33 cellular contexts compared by ENCODE assay signal in the genomic region with DNA sequence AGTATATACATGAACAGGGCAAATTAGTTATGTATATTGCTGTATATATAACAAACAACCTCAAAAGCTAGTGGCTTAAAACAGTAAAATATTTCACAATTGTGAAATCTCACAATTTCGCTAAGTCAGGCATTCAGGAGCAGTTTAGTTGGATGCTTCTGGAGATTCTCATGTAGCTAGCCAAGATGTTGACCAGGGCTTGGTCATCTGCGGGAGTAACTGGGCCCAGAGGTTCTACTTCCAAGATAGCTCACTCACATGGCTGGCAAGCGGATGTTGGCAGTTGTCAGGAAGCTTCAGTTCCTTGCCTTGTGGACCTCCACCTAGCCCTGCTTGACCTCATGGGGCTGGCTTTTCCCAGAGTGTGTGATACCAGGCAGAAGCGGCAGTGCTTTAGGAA.
"Had no signal": no experiment of that assay in that cellular context is flagged by ENCODE, and none has a peak within 500 bp of the region (broad histone marks: within the 10 kb centered on the region; RNA-seq: fewer than 3 reads in every experiment).

No MANE protein-coding gene starts in this region.

- ATAC-seq: activated CD4-positive, alpha-beta T cell treated with anti-CD3 and anti-CD28 coated beads for 36 hours; activated CD4-positive, CD25-positive, alpha-beta regulatory T cell treated with anti-CD3 and anti-CD28 coated beads, Interleukin-2, amount 50 U/mL, for 24 hours; activated CD8-positive, alpha-beta T cell treated with anti-CD3 and anti-CD28 coated beads, Interleukin-2, amount 10 ng/mL, durations not matched to agents 7 days and 5 days; body of pancreas; PC-3; WTC11 had no signal

- H3K27me3 ChIP-seq: body of pancreas, breast epithelium, Peyer's patch, SJSA1 had no signal

- H3K4me1 Mint-ChIP-seq: activated CD4-positive, alpha-beta T cell treated with anti-CD3 and anti-CD28 coated beads for 36 hours had no signal

- H3K27ac Mint-ChIP-seq: activated CD4-positive, alpha-beta T cell treated with anti-CD3 and anti-CD28 coated beads for 36 hours; activated CD4-positive, alpha-beta T cell treated with anti-CD3 and anti-CD28 coated beads, Interleukin-2, amount 10 ng/mL, durations not matched to agents 7 days and 5 days; activated CD8-positive, alpha-beta T cell treated with anti-CD3 and anti-CD28 coated beads, Interleukin-2, amount 10 ng/mL, durations not matched to agents 7 days and 5 days; activated naive CD8-positive, alpha-beta T cell; activated T-cell treated with anti-CD3 and anti-CD28 coated beads, Interleukin-2, amount 50 U/mL, for 24 hours; activated T-helper 2 cell treated with anti-CD3 and anti-CD28 coated beads, Interferon-gamma antibody, Interleukin-2, Interleukin-4, amounts not matched to agents 10 μg/mL and 5 μg/mL and 100 μg/mL, durations not matched to agents 14 hours and 24 hours and 36 hours; T-helper 1 cell treated with Interleukin-12 subunit alpha and Interleukin-12 subunit beta and Interleukin-4 antibody, amounts not matched to agents 30 μg/mL and 1 μg/mL, for 36 hours; T-helper 2 cell treated with Interferon-gamma antibody and Interleukin-4, amounts not matched to agents 5 μg/mL and 100 μg/mL, for 36 hours; WTC11 had no signal

- H3K4me3 Mint-ChIP-seq: activated CD4-positive, alpha-beta T cell treated with anti-CD3 and anti-CD28 coated beads for 36 hours; activated CD4-positive, alpha-beta T cell treated with anti-CD3 and anti-CD28 coated beads, Interleukin-2, amount 10 ng/mL, durations not matched to agents 7 days and 5 days; activated CD8-positive, alpha-beta T cell treated with anti-CD3 and anti-CD28 coated beads, Interleukin-2, amount 10 ng/mL, durations not matched to agents 7 days and 5 days; activated naive CD8-positive, alpha-beta T cell; activated T-cell treated with anti-CD3 and anti-CD28 coated beads, Interleukin-2, amount 50 U/mL, for 24 hours; T-helper 1 cell treated with Interleukin-12 subunit alpha and Interleukin-12 subunit beta and Interleukin-4 antibody, amounts not matched to agents 30 μg/mL and 1 μg/mL, for 36 hours; T-helper 2 cell treated with Interferon-gamma antibody and Interleukin-4, amounts not matched to agents 5 μg/mL and 100 μg/mL, for 36 hours; WTC11 had no signal

- H3K27me3 Mint-ChIP-seq: activated CD4-positive, alpha-beta T cell treated with anti-CD3 and anti-CD28 coated beads for 36 hours; activated CD4-positive, alpha-beta T cell treated with anti-CD3 and anti-CD28 coated beads, Interleukin-2, amount 10 ng/mL, durations not matched to agents 7 days and 5 days; activated naive CD8-positive, alpha-beta T cell; activated T-cell treated with anti-CD3 and anti-CD28 coated beads, Interleukin-2, amount 50 U/mL, for 24 hours had no signal

- H3K27ac ChIP-seq: body of pancreas, breast epithelium, KMS-11, Peyer's patch, SJSA1 had no signal

- H3K4me1 ChIP-seq: body of pancreas, breast epithelium, Peyer's patch, SJSA1 had no signal

- H3K4me3 ChIP-seq: body of pancreas, breast epithelium, Peyer's patch, SJSA1 had no signal

- H3K9me3 Mint-ChIP-seq: activated CD4-positive, alpha-beta T cell treated with anti-CD3 and anti-CD28 coated beads, Interleukin-2, amount 10 ng/mL, durations not matched to agents 7 days and 5 days; activated T-cell treated with anti-CD3 and anti-CD28 coated beads, Interleukin-2, amount 50 U/mL, for 24 hours; activated T-helper 2 cell treated with anti-CD3 and anti-CD28 coated beads, Interferon-gamma antibody, Interleukin-2, Interleukin-4, amounts not matched to agents 10 μg/mL and 5 μg/mL and 100 μg/mL, durations not matched to agents 14 hours and 24 hours and 36 hours; T-helper 1 cell treated with Interleukin-12 subunit alpha and Interleukin-12 subunit beta and Interleukin-4 antibody, amounts not matched to agents 30 μg/mL and 1 μg/mL, for 36 hours; T-helper 2 cell treated with Interferon-gamma antibody and Interleukin-4, amounts not matched to agents 5 μg/mL and 100 μg/mL, for 36 hours; WTC11 had no signal

- H3K9me3 ChIP-seq: body of pancreas, breast epithelium, Peyer's patch, SJSA1, SK-N-SH had no signal

- DNase-seq: activated CD4-positive, alpha-beta T cell treated with anti-CD3 and anti-CD28 coated beads for 36 hours; activated CD4-positive, alpha-beta T cell treated with anti-CD3 and anti-CD28 coated beads, Interleukin-2, amount 10 ng/mL, durations not matched to agents 7 days and 5 days; activated CD4-positive, alpha-beta T cell treated with anti-CD3 and anti-CD28 coated beads, Interleukin-2, amount 50 U/mL, for 48 hours; activated CD8-positive, alpha-beta T cell treated with anti-CD3 and anti-CD28 coated beads, Interleukin-2, amount 10 ng/mL, durations not matched to agents 7 days and 5 days; activated gamma-delta T cell; activated naive CD4-positive, alpha-beta T cell treated with Interleukin-2 at 50 U/mL for 16 hours; activated T-cell treated with anti-CD3 and anti-CD28 coated beads, Interleukin-2, amount 50 U/mL, for 24 hours; body of pancreas; NCI-H1092 treated with DMSO at 0.1 percent for 48 hours; NCI-H1417; NCI-H146; NCI-H187; NCI-H2029 treated with DMSO at 0.1 percent for 48 hours; NCI-H2107; NCI-H2171; NCI-H510A; NCI-H526; NCI-H748 treated with DMSO at 0.1 percent for 48 hours; NK-92 treated with Interleukin-12 subunit alpha and Interleukin-12 subunit beta, amount 100 ng/mL, for 24 hours; PC-3; Peyer's patch; RPMI8226; SHP77 treated with DMSO at 0.1 percent for 48 hours; SK-N-SH had no signal

- H3K4me2 ChIP-seq: KMS-11, SK-N-SH had no signal

- H3K36me3 ChIP-seq: breast epithelium had no signal

- H3K9ac ChIP-seq: KMS-11, SK-N-SH had no signal
